Comparison of ENCODE assay signal across 19 cellular contexts in genomic region chr2:10022886-10023662, GRCh38. TPM values are rescaled to one million over a fixed set of nuclear protein-coding genes. Genes with fewer than 3 reads are reported as not detected.
A peak's percentile ranks its signal among the peaks of the same experiment; 100 is the strongest.
DNase-seq lines count a peak whose midpoint lies in the region; ATAC-seq and TF ChIP-seq lines count a peak whose summit lies in the region.
"Had no signal": no experiment of that assay in that cellular context is flagged by ENCODE, and none has a peak within 500 bp of the region (broad histone marks: within the 10 kb centered on the region; RNA-seq: fewer than 3 reads in every experiment).

No MANE protein-coding gene starts in this region.

- ATAC-seq in heart left ventricle (no peak), left cardiac atrium (no peak), lower lobe of right lung (no peak), gastroesophageal sphincter (no peak), body of pancreas (no peak), HG03045 (IDR thresholded peaks at IDR 0.05; ENCODE audit: unreplicated experiment) (no peak)
- ATAC-seq: CD8-positive, alpha-beta T cell had no signal

- H3K9me3 ChIP-seq in heart left ventricle = no peaks in the 10 kb centered on the region
- H3K9me3 ChIP-seq in lower lobe of right lung = no peaks in the 10 kb centered on the region
- no peaks in the 10 kb centered on the region for H3K9me3 ChIP-seq in gastroesophageal sphincter
- no peaks in the 10 kb centered on the region for H3K9me3 ChIP-seq in body of pancreas
- H3K9me3 ChIP-seq: left lung had no signal

- in situ Hi-C loops in astrocyte of the spinal cord (cut with HindIII; ENCODE audit: low sequenced_read_pairs) = no loop called here

- DNase-seq in heart left ventricle (peak in 3 of 5 donors; percentile 8 to 40 (median 23)), left cardiac atrium (no peak), astrocyte of the spinal cord (ENCODE audit: low read depth, low spot score) (no peak), lower lobe of right lung (peak; percentile 29), body of pancreas (no peak), RWPE1 (ENCODE audit: low spot score) (no peak)
- DNase-seq: 8988T; activated naive CD4-positive, alpha-beta T cell treated with Interleukin-2 at 50 U/mL for 16 hours; anterior cingulate cortex; CD8-positive, alpha-beta T cell; EL; NCI-H2081; NCI-H510A treated with DMSO at 0.1 percent for 48 hours; stimulated activated CD4-positive, alpha-beta T cell treated with anti-CD3 and anti-CD28 coated beads, Interleukin-4, amount 100 ng/mL, for 24 hours had no signal

- H3K4me1 ChIP-seq in heart left ventricle (peaks cover 0 to 26% (median 2%) of the 10 kb centered on the region in 12 donors), lower lobe of right lung (peaks cover 21% of the 10 kb centered on the region), gastroesophageal sphincter (peaks cover 0 to 12% (median 0%) of the 10 kb centered on the region in 3 donors), body of pancreas (peaks cover 13% of the 10 kb centered on the region)

- POLR2A ChIA-PET in RWPE1 (lab: Yijun Ruan, JAX; ENCODE audit: low non-redundant PET) = no interaction called here

- TF ChIP-seq POLR2A in heart left ventricle (IDR thresholded peaks at IDR 0.05) (no peak), gastroesophageal sphincter (IDR thresholded peaks at IDR 0.05) (no peak), body of pancreas (IDR thresholded peaks at IDR 0.05) (no peak)

- no peaks in the 10 kb centered on the region for H3K36me3 ChIP-seq in heart left ventricle
- no peaks in the 10 kb centered on the region for H3K36me3 ChIP-seq in lower lobe of right lung
- H3K36me3 ChIP-seq in gastroesophageal sphincter = no peaks in the 10 kb centered on the region
- no peaks in the 10 kb centered on the region for H3K36me3 ChIP-seq in body of pancreas (replicated peaks in 1 of 2; ENCODE audit: insufficient read depth in 1 of 2, low read depth in 2 of 2)
- H3K36me3 ChIP-seq: left lung had no signal

- 86 to 89% (median 88%) methylated on average over 12 of the region's 12 CpGs for WGBS in heart left ventricle, 4 donors
- 75 to 96% methylated on average over 3 to 4 of the region's 12 CpGs for WGBS in gastroesophageal sphincter (ENCODE audit: low coverage in 1 of 2), 2 donors
- WGBS in body of pancreas, 2 donors = 79 to 81% methylated on average over 11 to 12 of the region's 12 CpGs

- H3K27me3 ChIP-seq in heart left ventricle = no peaks in the 10 kb centered on the region
- no peaks in the 10 kb centered on the region for H3K27me3 ChIP-seq in lower lobe of right lung (ENCODE audit: low read depth)
- H3K27me3 ChIP-seq in gastroesophageal sphincter = no peaks in the 10 kb centered on the region
- H3K27me3 ChIP-seq in body of pancreas = no peaks in the 10 kb centered on the region
- H3K27me3 ChIP-seq: left lung had no signal

- no peak for TF ChIP-seq EP300 in gastroesophageal sphincter (IDR thresholded peaks at IDR 0.05)

- no peak overlapping the region for H3K4me3 ChIP-seq in heart left ventricle
- H3K4me3 ChIP-seq in astrocyte of the spinal cord (ENCODE audit: low read depth, low read length) = no peak overlapping the region
- no peak overlapping the region for H3K4me3 ChIP-seq in lower lobe of right lung
- no peak overlapping the region for H3K4me3 ChIP-seq in gastroesophageal sphincter
- H3K4me3 ChIP-seq in body of pancreas = no peak overlapping the region
- H3K4me3 ChIP-seq: left lung had no signal

- TF ChIP-seq CTCF in heart left ventricle (IDR thresholded peaks at IDR 0.05) (peak in 1 of 12 donors; percentile 9), astrocyte of the spinal cord (IDR thresholded peaks at IDR 0.05; ENCODE audit: low read depth, low read length) (peak; percentile 10), lower lobe of right lung (IDR thresholded peaks at IDR 0.05) (no peak), gastroesophageal sphincter (IDR thresholded peaks at IDR 0.05) (peak in 1 of 4 experiments; percentile 18), body of pancreas (IDR thresholded peaks at IDR 0.05) (peak in 1 of 7 experiments; percentile 13), RWPE1 (conservative IDR thresholded peaks at IDR 0.05; ENCODE audit: low read depth) (no peak)

- intact Hi-C loops in heart left ventricle (cut with DNase I) (no loop called here), left cardiac atrium (cut with DNase I) (no loop called here), lower lobe of right lung (cut with DNase I) (no loop called here), body of pancreas (cut with DNase I) (no loop called here)

- CTCF ChIA-PET in RWPE1 (lab: Yijun Ruan, JAX) = interaction anchor here (0.6 kb wide), 1 partner anchor 178 kb away, joined by 5 read pairs; no protein-coding TSS in a partner anchor

- H3K27ac ChIP-seq in heart left ventricle (no peak overlapping the region), lower lobe of right lung (no peak overlapping the region), gastroesophageal sphincter (no peak overlapping the region), body of pancreas (no peak overlapping the region), RWPE1 (no peak overlapping the region)
- H3K27ac ChIP-seq: KMS-11, left lung had no signal

RNA-seq across cellular contexts. Expression of gene KLF11, which starts 20.3 kb away (rescaled TPM):
- total RNA-seq in heart left ventricle (10 to 100 TPM; 11.8 to 43.8 (median 21.4) TPM), left cardiac atrium (10 to 100 TPM; 21.7 to 32.0 TPM), lower lobe of right lung (40.8 TPM), gastroesophageal sphincter (10 to 100 TPM; 20.1 to 57.2 (median 33.6) TPM), body of pancreas (10 to 100 TPM; 25.7 to 32.6 TPM)
- 1 to 10 TPM; 5.4 to 8.0 TPM for polyA plus RNA-seq in heart left ventricle

RNA-seq across cellular contexts. Expression of gene CYS1, which starts 57.1 kb away (rescaled TPM):
- total RNA-seq in heart left ventricle = 1 to 10 TPM; 1.3 to 9.1 (median 2.6) TPM
- 1 to 10 TPM in 1 of 2 donors, under 1 TPM in 1; 0.42 to 1.3 TPM for polyA plus RNA-seq in heart left ventricle
- 1 to 10 TPM; 3.5 to 4.1 TPM for total RNA-seq in left cardiac atrium
- 2.6 TPM for total RNA-seq in lower lobe of right lung
- 10 to 100 TPM in 3 of 4 donors, 1 to 10 TPM in 1; 8.6 to 50.7 (median 32.6) TPM for total RNA-seq in gastroesophageal sphincter
- total RNA-seq in body of pancreas = 10 to 100 TPM; 30.4 to 36.6 TPM
- total RNA-seq: CD8-positive, alpha-beta T cell; endothelial cell of umbilical vein had no signal
- polyA plus RNA-seq: endothelial cell of umbilical vein had no signal

Comparison
In these comparisons a context has a peak if more than half of its experiments do, and no peak if none do; other contexts are left out.
1. DNase-seq: peak in heart left ventricle (3 of 5) and lower lobe of right lung (single experiment); none in left cardiac atrium (single experiment), astrocyte of the spinal cord (single experiment), body of pancreas (0 of 4) and RWPE1 (single experiment).